9 cellular contexts compared by ENCODE assay signal in genomic region chr7:158613481-158613880, GRCh38. TPM values are rescaled to one million over a fixed set of nuclear protein-coding genes. Genes with fewer than 3 reads are reported as not detected.
DNase-seq lines count a peak whose midpoint lies in the region; ATAC-seq, FAIRE-seq and TF ChIP-seq lines count a peak whose summit lies in the region.
"Had no signal": no experiment of that assay in that cellular context is flagged by ENCODE, and none has a peak within 500 bp of the region (broad histone marks: within the 10 kb centered on the region; RNA-seq: fewer than 3 reads in every experiment).

No MANE protein-coding gene starts in this region.

- H3K4me3 ChIP-seq in astrocyte (ENCODE audit: insufficient read depth, low read depth, low read length) = no peak overlapping the region
- H3K4me3 ChIP-seq: esophagus muscularis mucosa had no signal

- no peaks in the 10 kb centered on the region for H3K36me3 ChIP-seq in astrocyte (ENCODE audit: insufficient read depth, low read length)
- H3K36me3 ChIP-seq: esophagus muscularis mucosa had no signal

- no peak overlapping the region for H3K4me3 Mint-ChIP-seq in astrocyte (ENCODE audit: unreplicated experiment)

- H3K79me2 ChIP-seq in astrocyte (ENCODE audit: insufficient read depth, low read length) = no peaks in the 10 kb centered on the region

- no peaks in the 10 kb centered on the region for H3K27me3 Mint-ChIP-seq in astrocyte (ENCODE audit: low read depth, unreplicated experiment)

- H3K9me3 Mint-ChIP-seq in astrocyte (ENCODE audit: unreplicated experiment) = no peaks in the 10 kb centered on the region

- no peaks in the 10 kb centered on the region for H4K20me1 ChIP-seq in astrocyte (ENCODE audit: insufficient read depth, low read length)

- H3K4me1 Mint-ChIP-seq in astrocyte (ENCODE audit: low read depth, unreplicated experiment) = peaks cover 4% of the 10 kb centered on the region

- no peak overlapping the region for H3K4me2 ChIP-seq in astrocyte (ENCODE audit: low read length)

- DNase-seq in astrocyte (ENCODE audit: low read depth) = peak; percentile 11
- DNase-seq in SW480 (ENCODE audit: low spot score) = no peak
- DNase-seq in kidney glomerular epithelial cell (lab: John Stamatoyannopoulos, UW) = no peak
- no peak for DNase-seq in mucosa of gallbladder (ENCODE audit: low spot score)
- DNase-seq in central memory CD4-positive, alpha-beta T cell = no peak

- no peaks in the 10 kb centered on the region for H3K27me3 ChIP-seq in astrocyte (ENCODE audit: insufficient read depth, low read length)
- H3K27me3 ChIP-seq: esophagus muscularis mucosa had no signal

- H3K36me3 Mint-ChIP-seq in astrocyte (ENCODE audit: low read depth, unreplicated experiment) = no peaks in the 10 kb centered on the region

- H3K27ac ChIP-seq in astrocyte (ENCODE audit: low read depth, low read length) = no peak overlapping the region
- H3K27ac ChIP-seq: esophagus muscularis mucosa had no signal

- H3K4me1 ChIP-seq in astrocyte (ENCODE audit: insufficient read depth, low read length) = peaks cover 10% of the 10 kb centered on the region
- H3K4me1 ChIP-seq: esophagus muscularis mucosa had no signal

- no peak overlapping the region for H3K27ac Mint-ChIP-seq in astrocyte (ENCODE audit: unreplicated experiment)

- ATAC-seq in GM18858 (IDR thresholded peaks at IDR 0.05; ENCODE audit: unreplicated experiment) (peak; percentile 95), GM21786 (IDR thresholded peaks at IDR 0.05; ENCODE audit: unreplicated experiment) (peak; percentile 89), HG03571 (IDR thresholded peaks at IDR 0.05; ENCODE audit: unreplicated experiment) (peak; percentile 90)

- TF ChIP-seq CTCF in astrocyte (IDR thresholded peaks at IDR 0.05; ENCODE audit: insufficient read depth, low read depth, low read length) = no peak

- no peak overlapping the region for H2AFZ ChIP-seq in astrocyte (ENCODE audit: low read depth, low read length)

- no peaks in the 10 kb centered on the region for H3K9me3 ChIP-seq in astrocyte (ENCODE audit: insufficient read depth, low read depth, low read length)
- H3K9me3 ChIP-seq: esophagus muscularis mucosa had no signal

- H3K9ac ChIP-seq in astrocyte (ENCODE audit: low read length) = no peak overlapping the region

- FAIRE-seq in astrocyte (lab: Jason Lieb, UNC) = no peak

RNA-seq across cellular contexts. Expression of gene PTPRN2, which starts 25.9 kb away (rescaled TPM):
- total RNA-seq in astrocyte (0.09 TPM in 1 of 2 replicates, not detected in the other), mucosa of gallbladder (11.9 TPM)

Comparison
In these comparisons a context has a peak if more than half of its experiments do, and no peak if none do; other contexts are left out.
1. RNA of gene PTPRN2, which starts 25.9 kb away (total RNA-seq): 11.9 TPM in mucosa of gallbladder (single experiment); 0.09 TPM in astrocyte; every median in the first group is over 10 times any median in the second.
2. Peak in every context shown above with its lines, with median percentiles within 50 percentile points of each other: ATAC-seq.